15 cellular contexts compared by ENCODE assay signal in genomic region chr9:31188496-31188895, GRCh38.
A peak's percentile ranks its signal among the peaks of the same experiment; 100 is the strongest.
DNase-seq lines count a peak whose midpoint lies in the region; FAIRE-seq and TF ChIP-seq lines count a peak whose summit lies in the region.
"Had no signal": no experiment of that assay in that cellular context is flagged by ENCODE, and none has a peak within 500 bp of the region (broad histone marks: within the 10 kb centered on the region; RNA-seq: fewer than 3 reads in every experiment).

No MANE protein-coding gene starts in this region.

- H3K27me3 ChIP-seq in keratinocyte (ENCODE audit: control insufficient read depth, extremely low read depth, insufficient read depth, low read length) = no peaks in the 10 kb centered on the region
- H3K27me3 ChIP-seq: BLaER1 had no signal

- DNase-seq in COLO829 (ENCODE audit: low spot score) (peak; percentile 58), amniotic epithelial cell (ENCODE audit: low read depth) (peak; percentile 14), fibroblast of peridontal ligament (ENCODE audit: extremely low read depth) (peak; percentile 2), keratinocyte (ENCODE audit: low read depth, low spot score) (no peak), NCI-H1694 treated with DMSO at 0.1 percent for 48 hours (lab: John Stamatoyannopoulos, UW) (no peak), T-helper 1 cell (no peak), cerebellar cortex (ENCODE audit: low spot score) (no peak), occipital lobe (lab: John Stamatoyannopoulos, UW) (no peak)
- DNase-seq: 8988T, AML-193, DMS79, GM23248 had no signal

- no peak for TF ChIP-seq CTCF in keratinocyte (optimal IDR thresholded peaks at IDR 0.05 in 1 of 3, IDR thresholded peaks at IDR 0.05 in 1 of 3, conservative IDR thresholded peaks at IDR 0.05 in 1 of 3; ENCODE audit: extremely low read depth in 1 of 3, insufficient read depth in 2 of 3, low read length in 3 of 3)

- H3K9me1 ChIP-seq in keratinocyte (ENCODE audit: control insufficient read depth, extremely low read depth, insufficient read depth, low read length) = no peaks in the 10 kb centered on the region

- peak overlapping the region; percentile 28 for H2AFZ ChIP-seq in keratinocyte (ENCODE audit: control insufficient read depth, low read length)
- H2AFZ ChIP-seq: GM23248 had no signal

- no peak overlapping the region for H3K27ac ChIP-seq in keratinocyte (ENCODE audit: control insufficient read depth, insufficient read depth, low read length)
- H3K27ac ChIP-seq: BLaER1, GM23248 had no signal

- no peak overlapping the region for H3K4me2 ChIP-seq in keratinocyte (ENCODE audit: control insufficient read depth, extremely low read depth, insufficient read depth, low read depth, low read length)
- H3K4me2 ChIP-seq: BLaER1 had no signal

- H3K79me2 ChIP-seq in keratinocyte (ENCODE audit: control insufficient read depth, insufficient read depth, low read length) = no peaks in the 10 kb centered on the region

- dilution Hi-C loops in keratinocyte (cut with MboI; ENCODE audit: extremely low pct_ligation_motif_present, low sequenced_read_pairs) = no loop called here

- H3K9ac ChIP-seq in keratinocyte (ENCODE audit: control insufficient read depth, extremely low read depth, insufficient read depth, low read length) = no peak overlapping the region
- H3K9ac ChIP-seq: BLaER1, GM23248 had no signal

- H3K36me3 ChIP-seq in keratinocyte (ENCODE audit: control insufficient read depth in 2 of 2, extremely low read depth in 1 of 2, insufficient read depth in 2 of 2, low read length in 2 of 2) = no peaks in the 10 kb centered on the region
- H3K36me3 ChIP-seq: BLaER1 had no signal

- no peak for FAIRE-seq in keratinocyte (lab: Jason Lieb, UNC)
- FAIRE-seq: GM12891, H54 had no signal

- H4K20me1 ChIP-seq in keratinocyte (ENCODE audit: control insufficient read depth, extremely low read depth, insufficient read depth, low read length) = no peaks in the 10 kb centered on the region
- H4K20me1 ChIP-seq: BLaER1 had no signal

- H3K9me3 ChIP-seq in keratinocyte (ENCODE audit: control insufficient read depth, low read depth, low read length) = no peaks in the 10 kb centered on the region
- H3K9me3 ChIP-seq: BLaER1 had no signal

- peaks cover 25% of the 10 kb centered on the region for H3K4me1 ChIP-seq in keratinocyte (ENCODE audit: control insufficient read depth, extremely low read depth, insufficient read depth, low read length)
- H3K4me1 ChIP-seq: BLaER1 had no signal

- H3K4me3 ChIP-seq in keratinocyte (ENCODE audit: control insufficient read depth in 2 of 3, extremely low read depth in 1 of 3, insufficient read depth in 2 of 3, low read depth in 1 of 3, low read length in 3 of 3) = no peak overlapping the region
- H3K4me3 ChIP-seq: BLaER1, GM23248 had no signal

Comparison
In these comparisons a context has a peak if more than half of its experiments do, and no peak if none do; other contexts are left out.
1. DNase-seq: peak in COLO829 (single experiment), amniotic epithelial cell (single experiment) and fibroblast of peridontal ligament (single experiment); none in keratinocyte (single experiment), NCI-H1694 treated with DMSO at 0.1 percent for 48 hours (single experiment), T-helper 1 cell (0 of 5), cerebellar cortex (single experiment) and occipital lobe (single experiment).